ENCODE assay signal across 16 cellular contexts in the genomic region with DNA sequence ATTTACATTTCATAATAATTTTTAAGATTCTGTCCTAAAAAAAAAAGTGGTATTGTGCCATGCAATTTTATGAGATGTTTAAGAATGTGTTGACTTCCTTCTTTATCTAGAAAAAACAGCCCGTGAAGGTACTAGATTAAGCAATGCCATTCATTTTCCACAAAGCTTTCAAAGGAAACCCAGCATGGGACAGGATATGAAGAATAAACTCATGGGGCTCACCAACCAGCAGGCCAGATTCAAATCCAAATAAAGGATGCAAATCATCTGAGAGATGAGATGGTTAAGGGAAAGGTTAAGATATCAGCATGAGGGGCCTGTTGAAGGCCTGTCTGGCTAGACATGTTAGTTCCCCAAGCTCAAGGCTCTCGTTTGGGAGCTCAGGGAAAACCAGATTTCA.
DNase-seq lines count a peak whose midpoint lies in the region; ATAC-seq and TF ChIP-seq lines count a peak whose summit lies in the region.
"Had no signal": no experiment of that assay in that cellular context is flagged by ENCODE, and none has a peak within 500 bp of the region (broad histone marks: within the 10 kb centered on the region; RNA-seq: fewer than 3 reads in every experiment).

No MANE protein-coding gene starts in this region.

- peak overlapping the region; percentile 61 for H2BK20ac ChIP-seq in IMR-90 (ENCODE audit: low read depth, low read length)

- H2BK120ac ChIP-seq in IMR-90 (ENCODE audit: low read depth, low read length) = peak overlapping the region; percentile 92

- H3K27me3 ChIP-seq in IMR-90 (ENCODE audit: control insufficient read depth, insufficient read depth, low read length) = no peaks in the 10 kb centered on the region
- H3K27me3 ChIP-seq: BLaER1, suprapubic skin had no signal

- peaks cover 8% of the 10 kb centered on the region for H3K9me1 ChIP-seq in IMR-90 (ENCODE audit: insufficient read depth, low read length)

- no peak overlapping the region for H3K4me2 ChIP-seq in IMR-90 (ENCODE audit: low read depth, low read length)
- H3K4me2 ChIP-seq: BLaER1 had no signal

- H3K4ac ChIP-seq in IMR-90 (ENCODE audit: low read depth, low read length) = peak overlapping the region; percentile 86

- no peak overlapping the region for H2AFZ ChIP-seq in IMR-90 (replicated peaks; ENCODE audit: low read length, poor library complexity)

- H3K27ac Mint-ChIP-seq in activated T-cell treated with anti-CD3 and anti-CD28 coated beads, Interleukin-2, amount 50 U/mL, for 24 hours = no peak overlapping the region
- H3K27ac Mint-ChIP-seq: activated naive CD4-positive, alpha-beta T cell treated with anti-CD3 and anti-CD28 coated beads for 36 hours; T-cell had no signal

- no peaks in the 10 kb centered on the region for H3K9me3 Mint-ChIP-seq in activated T-cell treated with anti-CD3 and anti-CD28 coated beads, Interleukin-2, amount 50 U/mL, for 24 hours
- H3K9me3 Mint-ChIP-seq: activated naive CD4-positive, alpha-beta T cell treated with anti-CD3 and anti-CD28 coated beads for 36 hours; T-cell had no signal

- no TSS peak for BruUV-seq in IMR-90 (replicated peaks; lab: Mats Ljungman, UMichigan)

- no peak overlapping the region for H2AK9ac ChIP-seq in IMR-90 (replicated peaks; ENCODE audit: low read depth, low read length, poor library complexity)

- H2AK5ac ChIP-seq in IMR-90 (ENCODE audit: low read depth, low read length) = peak overlapping the region; percentile 84; the same call in 1 of the 2 replicates

- H3K9me3 ChIP-seq in IMR-90 (ENCODE audit: control insufficient read depth, insufficient read depth, low read length) = no peaks in the 10 kb centered on the region
- H3K9me3 ChIP-seq: BLaER1, suprapubic skin had no signal

- no peak overlapping the region for H3K56ac ChIP-seq in IMR-90 (ENCODE audit: extremely low read depth, insufficient read depth, low read length)

- H3K79me1 ChIP-seq in IMR-90 (ENCODE audit: low read depth in 1 of 2, low read length in 2 of 2) = peaks cover 9 to 28% of the 10 kb centered on the region in 2 experiments

- peak overlapping the region; percentile 34 for H3K27ac ChIP-seq in IMR-90 (ENCODE audit: insufficient read depth, low read length)
- H3K27ac ChIP-seq: BLaER1, epithelial cell of prostate, suprapubic skin had no signal

- peak overlapping the region; percentile 38 to 92; a peak in 3 of 4 replicates for H4K8ac ChIP-seq in IMR-90 (ENCODE audit: low read depth in 2 of 2, low read length in 2 of 2)

- H4K5ac ChIP-seq in IMR-90 (ENCODE audit: low read depth, low read length) = peak overlapping the region; percentile 54; the same call in 1 of the 2 replicates

- WGBS in IMR-90 (ENCODE audit: extremely low coverage in 2 of 2, insufficient read length in 1 of 2), 2 experiments = no CpG with 5 or more reads among the region's 2 CpGs

- TF ChIP-seq CTCF in AG10803 (conservative IDR thresholded peaks at IDR 0.05; ENCODE audit: low read length) = no peak
- TF ChIP-seq CTCF in IMR-90 (conservative IDR thresholded peaks at IDR 0.05; ENCODE audit: low read depth, low read length) = no peak
- no peak for TF ChIP-seq CTCF in astrocyte of the cerebellum (IDR thresholded peaks at IDR 0.05; ENCODE audit: low read depth, low read length, missing control alignments)

- CTCF ChIA-PET in IMR-90 (lab: Yijun Ruan, JAX) = no interaction called here

- peak overlapping the region; percentile 78 for H3K18ac ChIP-seq in IMR-90 (ENCODE audit: low read depth, low read length)

- no peaks in the 10 kb centered on the region for H3K36me3 ChIP-seq in IMR-90 (ENCODE audit: control insufficient read depth, insufficient read depth, low read length)
- H3K36me3 ChIP-seq: BLaER1, suprapubic skin had no signal

- ATAC-seq in IMR-90 (ENCODE audit: low read depth) (peak; percentile 30), GM21515 (IDR thresholded peaks at IDR 0.05; ENCODE audit: unreplicated experiment) (no peak)
- ATAC-seq: T-cell had no signal

- in situ Hi-C loops in IMR-90 (cut with MboI; ENCODE audit: low sequenced_read_pairs) = no loop called here
- in situ Hi-C loops in astrocyte of the cerebellum (cut with HindIII; ENCODE audit: low sequenced_read_pairs) = no loop called here

- H3K9ac ChIP-seq in IMR-90 (ENCODE audit: low read depth, low read length) = no peak overlapping the region
- H3K9ac ChIP-seq: BLaER1 had no signal

- H4K20me1 ChIP-seq in IMR-90 (ENCODE audit: insufficient read depth, low read length) = no peaks in the 10 kb centered on the region
- H4K20me1 ChIP-seq: BLaER1 had no signal

- H3K4me3 ChIP-seq in AG10803 (ENCODE audit: low read length) (no peak overlapping the region), IMR-90 (ENCODE audit: insufficient read depth, low read depth, low read length) (no peak overlapping the region), astrocyte of the cerebellum (ENCODE audit: low read depth, low read length) (no peak overlapping the region)
- H3K4me3 ChIP-seq: BLaER1, suprapubic skin had no signal

- TF ChIP-seq RAD21 in IMR-90 (IDR thresholded peaks at IDR 0.05; ENCODE audit: low read length) = no peak

- H3K36me3 Mint-ChIP-seq in activated T-cell treated with anti-CD3 and anti-CD28 coated beads, Interleukin-2, amount 50 U/mL, for 24 hours (ENCODE audit: low read depth) = no peaks in the 10 kb centered on the region
- H3K36me3 Mint-ChIP-seq: T-cell had no signal

- intact Hi-C loops in IMR-90 (cut with micrococcal nuclease) = loop anchor here (1.0 to 5.0 kb wide), 4 partner anchors 105 to 460 kb away; no protein-coding TSS in a partner anchor

- no peaks in the 10 kb centered on the region for H3K27me3 Mint-ChIP-seq in activated T-cell treated with anti-CD3 and anti-CD28 coated beads, Interleukin-2, amount 50 U/mL, for 24 hours
- H3K27me3 Mint-ChIP-seq: T-cell had no signal

- POLR2A ChIA-PET in IMR-90 (lab: Charles Lee; ENCODE audit: unreplicated experiment) = no interaction called here

- peak overlapping the region; percentile 63; the same call in 1 of the 3 replicates for H2BK15ac ChIP-seq in IMR-90 (ENCODE audit: low read depth, low read length)

- DNase-seq in AG10803 (ENCODE audit: low read depth) = peak; percentile 27
- DNase-seq in IMR-90 = no peak
- DNase-seq in astrocyte of the cerebellum (ENCODE audit: low read depth) = peak; percentile 49
- DNase-seq in iris pigment epithelial cell (ENCODE audit: low read depth) = peak; percentile 74
- no peak for DNase-seq in central memory CD4-positive, alpha-beta T cell
- no peak for DNase-seq in activated T-cell treated with anti-CD3 and anti-CD28 coated beads, Interleukin-2, amount 50 U/mL, for 24 hours
- DNase-seq in stimulated activated CD4-positive, alpha-beta T cell treated with anti-CD3 and anti-CD28 coated beads, Interleukin-4, amount 100 ng/mL, for 4 hours = no peak
- DNase-seq: activated CD4-positive, CD25-positive, alpha-beta regulatory T cell; activated CD8-positive, alpha-beta memory T cell treated with anti-CD3 and anti-CD28 coated beads, Interleukin-2, amount 50 U/mL, for 48 hours; activated naive CD4-positive, alpha-beta T cell treated with anti-CD3 and anti-CD28 coated beads for 36 hours; DMS79; T-cell had no signal

- peak overlapping the region; percentile 73; the same call in 1 of the 2 replicates for H3K23ac ChIP-seq in IMR-90 (ENCODE audit: low read depth, low read length)

- peak overlapping the region; percentile 92 for H2BK5ac ChIP-seq in IMR-90 (ENCODE audit: low read depth, low read length, poor library complexity, severe bottlenecking)

- H3K4me3 Mint-ChIP-seq in activated T-cell treated with anti-CD3 and anti-CD28 coated beads, Interleukin-2, amount 50 U/mL, for 24 hours = no peak overlapping the region
- H3K4me3 Mint-ChIP-seq: activated naive CD4-positive, alpha-beta T cell treated with anti-CD3 and anti-CD28 coated beads for 36 hours; T-cell had no signal

- peak overlapping the region; percentile 84 for H4K91ac ChIP-seq in IMR-90 (ENCODE audit: insufficient read depth, low read depth, low read length)

- dilution Hi-C loops in IMR-90 (cut with HindIII; ENCODE audit: low sequenced_read_pairs, unreplicated experiment) = no loop called here

- H3K4me1 ChIP-seq in IMR-90 (ENCODE audit: control insufficient read depth, insufficient read depth, low read length) = peaks cover 8% of the 10 kb centered on the region
- H3K4me1 ChIP-seq: suprapubic skin had no signal

- peaks cover 37% of the 10 kb centered on the region for H3K4me1 Mint-ChIP-seq in activated T-cell treated with anti-CD3 and anti-CD28 coated beads, Interleukin-2, amount 50 U/mL, for 24 hours (ENCODE audit: low read depth)

- peak overlapping the region; percentile 93 for H3K14ac ChIP-seq in IMR-90 (replicated peaks; ENCODE audit: low read depth, low read length)

- no peak for TF ChIP-seq POLR2A in IMR-90 (IDR thresholded peaks at IDR 0.05; ENCODE audit: low read depth, low read length)

TF ChIP-seq in IMR-90, 13 proteins besides CTCF, POLR2A, EP300 and RAD21:
- TF ChIP-seq BHLHE40 (IDR thresholded peaks at IDR 0.05; ENCODE audit: low read depth, low read length) = no peak
- TF ChIP-seq, protein P1, sequence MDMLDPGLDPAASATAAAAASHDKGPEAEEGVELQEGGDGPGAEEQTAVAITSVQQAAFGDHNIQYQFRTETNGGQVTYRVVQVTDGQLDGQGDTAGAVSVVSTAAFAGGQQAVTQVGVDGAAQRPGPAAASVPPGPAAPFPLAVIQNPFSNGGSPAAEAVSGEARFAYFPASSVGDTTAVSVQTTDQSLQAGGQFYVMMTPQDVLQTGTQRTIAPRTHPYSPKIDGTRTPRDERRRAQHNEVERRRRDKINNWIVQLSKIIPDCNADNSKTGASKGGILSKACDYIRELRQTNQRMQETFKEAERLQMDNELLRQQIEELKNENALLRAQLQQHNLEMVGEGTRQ (IDR thresholded peaks at IDR 0.05; ENCODE audit: low read depth, low read length) = no peak
- no peak for TF ChIP-seq RCOR1 (IDR thresholded peaks at IDR 0.05; ENCODE audit: insufficient replicate concordance, low read length)
- TF ChIP-seq, protein P2, sequence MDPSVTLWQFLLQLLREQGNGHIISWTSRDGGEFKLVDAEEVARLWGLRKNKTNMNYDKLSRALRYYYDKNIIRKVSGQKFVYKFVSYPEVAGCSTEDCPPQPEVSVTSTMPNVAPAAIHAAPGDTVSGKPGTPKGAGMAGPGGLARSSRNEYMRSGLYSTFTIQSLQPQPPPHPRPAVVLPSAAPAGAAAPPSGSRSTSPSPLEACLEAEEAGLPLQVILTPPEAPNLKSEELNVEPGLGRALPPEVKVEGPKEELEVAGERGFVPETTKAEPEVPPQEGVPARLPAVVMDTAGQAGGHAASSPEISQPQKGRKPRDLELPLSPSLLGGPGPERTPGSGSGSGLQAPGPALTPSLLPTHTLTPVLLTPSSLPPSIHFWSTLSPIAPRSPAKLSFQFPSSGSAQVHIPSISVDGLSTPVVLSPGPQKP (IDR thresholded peaks at IDR 0.05; ENCODE audit: borderline replicate concordance, low read depth, low read length) = no peak

Comparison
In these comparisons a context has a peak if more than half of its experiments do, and no peak if none do; other contexts are left out.
1. DNase-seq: peak in AG10803 (single experiment), astrocyte of the cerebellum (single experiment) and iris pigment epithelial cell (single experiment); none in IMR-90 (single experiment), central memory CD4-positive, alpha-beta T cell (single experiment), activated T-cell treated with anti-CD3 and anti-CD28 coated beads, Interleukin-2, amount 50 U/mL, for 24 hours (single experiment) and stimulated activated CD4-positive, alpha-beta T cell treated with anti-CD3 and anti-CD28 coated beads, Interleukin-4, amount 100 ng/mL, for 4 hours (0 of 2).